8 cellular contexts compared by ENCODE assay signal in genomic region chr19:29605653-29606419, GRCh38. TPM values are rescaled to one million over a fixed set of nuclear protein-coding genes. Genes with fewer than 3 reads are reported as not detected.
A peak's percentile ranks its signal among the peaks of the same experiment; 100 is the strongest.
DNase-seq lines count a peak whose midpoint lies in the region; ATAC-seq and TF ChIP-seq lines count a peak whose summit lies in the region.

POP4 (plus strand) TSS chr19:29606283; CDS start chr19:29606319, 36 bp downstream.

- WGBS in liver, result under 1% methylated on average over 47 of the region's 47 CpGs

- H3K4me2 ChIP-seq in BLaER1 treated with 17β-estradiol and CSF1 and Interleukin-3, amounts not matched to agents 10 nM and 100 nM, result peak within 1 kb of the TSS; percentile 85 to 96 (median 89)

- H3K36me3 ChIP-seq in BLaER1 treated with 17β-estradiol and CSF1 and Interleukin-3, amounts not matched to agents 10 nM and 100 nM, result peaks cover 7 to 23% (median 20%) of the 10 kb centered on the region in 11 experiments; a peak in 21 of 22 replicates
- H3K36me3 ChIP-seq in liver (ENCODE audit: control insufficient read depth in 4 of 4, insufficient read depth in 3 of 4, low read depth in 1 of 4, low read length in 3 of 4), result peaks cover 0 to 15% (median 5%) of the 10 kb centered on the region in 4 donors

- peak; percentile 96 for DNase-seq in NCI-H774 (lab: John Stamatoyannopoulos, UW)
- peak; percentile 98 for DNase-seq in activated CD4-positive, alpha-beta T cell treated with anti-CD3 and anti-CD28 coated beads, Interleukin-2, amount 50 U/mL, for 4 hours
- DNase-seq in dermis microvascular lymphatic vessel endothelial cell (ENCODE audit: low read depth in 2 of 2), result peak; percentile 93 to 95
- peak; percentile 98 for DNase-seq in stimulated activated CD4-positive, alpha-beta T cell treated with anti-CD3 and anti-CD28 coated beads, Interleukin-4, amount 100 ng/mL, for 24 hours

- peak within 1 kb of the TSS; percentile 88 to 95 (median 92) for H3K9ac ChIP-seq in BLaER1 treated with 17β-estradiol and CSF1 and Interleukin-3, amounts not matched to agents 10 nM and 100 nM
- H3K9ac ChIP-seq in liver (ENCODE audit: low read depth in 1 of 2, low read length in 2 of 2), result peak within 1 kb of the TSS; percentile 89 to 95

- H3K27ac ChIP-seq in BLaER1 treated with 17β-estradiol and CSF1 and Interleukin-3, amounts not matched to agents 10 nM and 100 nM, result peak within 1 kb of the TSS; percentile 90 to 96 (median 94)
- H3K27ac ChIP-seq in liver (ENCODE audit: low read depth in 1 of 2, low read length in 2 of 2), result peak within 1 kb of the TSS; percentile 93 to 94

- H3K4me1 ChIP-seq in BLaER1 treated with 17β-estradiol and CSF1 and Interleukin-3, amounts not matched to agents 10 nM and 100 nM, result peaks cover 21 to 33% (median 27%) of the 10 kb centered on the region in 10 experiments
- peaks cover 3 to 18% (median 11%) of the 10 kb centered on the region in 4 donors for H3K4me1 ChIP-seq in liver (ENCODE audit: control insufficient read depth in 4 of 4, insufficient read depth in 4 of 4, low read length in 3 of 4)

- H4K20me1 ChIP-seq in BLaER1 treated with 17β-estradiol and CSF1 and Interleukin-3, amounts not matched to agents 10 nM and 100 nM, result peaks cover 0 to 4% (median 0%) of the 10 kb centered on the region in 11 experiments; a peak in 3 of 22 replicates

- ATAC-seq in GM19351 (IDR thresholded peaks at IDR 0.05; ENCODE audit: unreplicated experiment) (peak; percentile 49), HG03521 (IDR thresholded peaks at IDR 0.05; ENCODE audit: unreplicated experiment) (peak; percentile 68)

- no peaks in the 10 kb centered on the region for H3K27me3 ChIP-seq in BLaER1 treated with 17β-estradiol and CSF1 and Interleukin-3, amounts not matched to agents 10 nM and 100 nM
- no peaks in the 10 kb centered on the region for H3K27me3 ChIP-seq in liver (ENCODE audit: control insufficient read depth in 4 of 4, insufficient read depth in 4 of 4, low read length in 3 of 4)

- no peaks in the 10 kb centered on the region for H3K9me3 ChIP-seq in BLaER1 treated with 17β-estradiol and CSF1 and Interleukin-3, amounts not matched to agents 10 nM and 100 nM (replicated peaks in 1 of 11)
- H3K9me3 ChIP-seq in liver (ENCODE audit: control insufficient read depth in 4 of 4, low read length in 3 of 4), result no peaks in the 10 kb centered on the region

- TF ChIP-seq CTCF in liver (IDR thresholded peaks at IDR 0.05; ENCODE audit: low read depth, low read length, missing input control), result no peak

- peak within 1 kb of the TSS; percentile 76 to 96 (median 84) for H3K4me3 ChIP-seq in BLaER1 treated with 17β-estradiol and CSF1 and Interleukin-3, amounts not matched to agents 10 nM and 100 nM
- H3K4me3 ChIP-seq in liver (ENCODE audit: low read depth in 1 of 3, low read length in 3 of 3), result peak within 1 kb of the TSS; percentile 69 to 84 (median 77)

- no peak for TF ChIP-seq RAD21 in liver (IDR thresholded peaks at IDR 0.05)

TF ChIP-seq in liver, 16 proteins besides CTCF, POLR2A, EP300 and RAD21:
- no peak for TF ChIP-seq HNF4G (IDR thresholded peaks at IDR 0.05)
- TF ChIP-seq GABPA (IDR thresholded peaks at IDR 0.05 in 1 of 2, conservative IDR thresholded peaks at IDR 0.05 in 1 of 2), result peak; percentile 62 to 93
- peak; percentile 76 for TF ChIP-seq ATF3 (IDR thresholded peaks at IDR 0.05)
- peak in 1 of 2 donors; percentile 61 for TF ChIP-seq EGR1 (IDR thresholded peaks at IDR 0.05; ENCODE audit: low read depth in 2 of 2)
- TF ChIP-seq REST (IDR thresholded peaks at IDR 0.05), result peak; percentile 69
- TF ChIP-seq YY1 (IDR thresholded peaks at IDR 0.05), result peak; percentile 94
- peak; percentile 89 for TF ChIP-seq ZBTB33 (IDR thresholded peaks at IDR 0.05)
- peak; percentile 94 for TF ChIP-seq TAF1 (conservative IDR thresholded peaks at IDR 0.05)
- peak in 1 of 2 donors; percentile 34 for TF ChIP-seq HNF4A (conservative IDR thresholded peaks at IDR 0.05)
- peak; percentile 72 for TF ChIP-seq MAX (IDR thresholded peaks at IDR 0.05)
- TF ChIP-seq JUND (IDR thresholded peaks at IDR 0.05), result peak; percentile 68 to 79
- TF ChIP-seq SP1 (IDR thresholded peaks at IDR 0.05), result no peak
- no peak for TF ChIP-seq FOXA2 (IDR thresholded peaks at IDR 0.05)
- peak; percentile 59 for TF ChIP-seq NR2F2 (IDR thresholded peaks at IDR 0.05)
- TF ChIP-seq FOXA1 (IDR thresholded peaks at IDR 0.05), result no peak
- TF ChIP-seq RXRA (IDR thresholded peaks at IDR 0.05), result peak; percentile 50 to 57

RNA-seq across cellular contexts. Expression of gene POP4, which starts in this region (rescaled TPM):
- total RNA-seq in dermis microvascular lymphatic vessel endothelial cell, result 57.5 and 57.8 TPM in 2 replicates
- 10 to 100 TPM; 33.7 to 35.2 TPM for total RNA-seq in liver
- polyA plus RNA-seq in liver, result 10 to 100 TPM; 42.5 to 61.6 TPM

Comparison
In these comparisons a context has a peak if more than half of its experiments do, and no peak if none do; other contexts are left out.
1. Peak in every context shown above with its lines: DNase-seq, ATAC-seq, H3K4me3 ChIP-seq and H3K27ac ChIP-seq.